1 cellular context compared by ENCODE assay signal in genomic region chr12:124884587-124885438, GRCh38.
A peak's percentile ranks its signal among the peaks of the same experiment; 100 is the strongest.
TF ChIP-seq lines count a peak whose summit lies in the region.

No MANE protein-coding gene starts in this region.

TF ChIP-seq in K562, 482 proteins besides CTCF, POLR2A, EP300 and RAD21 (continued from another document and continues in another):
- TF ChIP-seq LCOR (CRISPR knock-in tag; IDR thresholded peaks at IDR 0.05) (peak; percentile 63; the same call in 1 of the 2 replicates), TBL1XR1 (IDR thresholded peaks at IDR 0.05; ENCODE audit: low read length in 2 of 2) (peak; percentile 78 to 81; a peak in 3 of 4 replicates), CBFA2T3 (IDR thresholded peaks at IDR 0.05) (peak; percentile 98), HDAC2 (IDR thresholded peaks at IDR 0.05) (peak; percentile 83), SP1 (CRISPR knock-in tag; IDR thresholded peaks at IDR 0.05) (peak; percentile 71), ATF7 (IDR thresholded peaks at IDR 0.05) (peak; percentile 56; the same call in 1 of the 2 replicates), ILK (tag; IDR thresholded peaks at IDR 0.05; ENCODE audit: borderline replicate concordance, low read depth) (no peak), MTA2 (IDR thresholded peaks at IDR 0.05; ENCODE audit: low read depth) (peak; percentile 85), MYC (IDR thresholded peaks at IDR 0.05; ENCODE audit: low read depth, low read length) (peak; percentile 88), MYC (CRISPR knock-in tag; IDR thresholded peaks at IDR 0.05; ENCODE audit: borderline replicate concordance, low read depth) (no peak), OTX1 (CRISPR knock-in tag; IDR thresholded peaks at IDR 0.05) (no peak), FOXP4 (CRISPR knock-in tag; IDR thresholded peaks at IDR 0.05; ENCODE audit: borderline replicate concordance) (no peak), DMBX1 (CRISPR knock-in tag; IDR thresholded peaks at IDR 0.05; ENCODE audit: borderline replicate concordance) (peak; percentile 88), TAF1 (IDR thresholded peaks at IDR 0.05; ENCODE audit: control insufficient read depth, extremely low read depth, insufficient read depth, low read length, severe bottlenecking) (peak; percentile 27), NRF1 (conservative IDR thresholded peaks at IDR 0.05 in 1 of 2, IDR thresholded peaks at IDR 0.05 in 1 of 2) (peak; percentile 67 to 72), CEBPB (tag; IDR thresholded peaks at IDR 0.05) (no peak), NCOR1 (IDR thresholded peaks at IDR 0.05) (peak; percentile 93), TRIM24 (IDR thresholded peaks at IDR 0.05) (peak; percentile 88 to 93), PHB2 (IDR thresholded peaks at IDR 0.05; ENCODE audit: low read depth) (0 out of 2 replicates have a peak, but pooled peaks have one; percentile 32), TEAD4 (IDR thresholded peaks at IDR 0.05; ENCODE audit: low read length) (peak; percentile 96), TEAD4 (CRISPR knock-in tag; IDR thresholded peaks at IDR 0.05; ENCODE audit: borderline replicate concordance) (no peak), E4F1 (CRISPR knock-in tag; IDR thresholded peaks at IDR 0.05; ENCODE audit: borderline replicate concordance) (no peak), TCF3 (CRISPR knock-in tag; IDR thresholded peaks at IDR 0.05) (peak; percentile 98), UBTF (IDR thresholded peaks at IDR 0.05; ENCODE audit: borderline replicate concordance in 1 of 2, low read depth in 2 of 2, low read length in 2 of 2) (peak in 1 of 2 experiments; percentile 61; a peak in 1 of 4 replicates), NCOA6 (IDR thresholded peaks at IDR 0.05) (no peak), FOXK2 (conservative IDR thresholded peaks at IDR 0.05 in 1 of 2, IDR thresholded peaks at IDR 0.05 in 1 of 2; ENCODE audit: low read depth in 2 of 2) (0 out of 4 replicates have a peak, but pooled peaks of 1 of the 2 experiments have one; percentile 2), BCOR (IDR thresholded peaks at IDR 0.05) (peak; percentile 71), PKNOX1 (IDR thresholded peaks at IDR 0.05) (peak; percentile 79), ID3 (CRISPR knock-in tag; IDR thresholded peaks at IDR 0.05) (no peak), ID3 (tag; IDR thresholded peaks at IDR 0.05) (0 out of 2 replicates have a peak, but pooled peaks have one; percentile 19), SMAD4 (CRISPR knock-in tag; conservative IDR thresholded peaks at IDR 0.05) (peak; percentile 90), FOXM1 (IDR thresholded peaks at IDR 0.05; ENCODE audit: low read depth) (peak; percentile 68; the same call in 1 of the 2 replicates), FOXM1 (CRISPR knock-in tag; IDR thresholded peaks at IDR 0.05; ENCODE audit: low read depth) (no peak), POLR2AphosphoS5 (IDR thresholded peaks at IDR 0.05; ENCODE audit: control insufficient read depth, insufficient read depth, low read depth, low read length) (peak; percentile 94), ZKSCAN3 (CRISPR knock-in tag; IDR thresholded peaks at IDR 0.05) (no peak), CCNT2 (IDR thresholded peaks at IDR 0.05; ENCODE audit: borderline replicate concordance, extremely low read depth, insufficient read length, low read depth, low read length) (peak; percentile 63), NFIX (CRISPR knock-in tag; IDR thresholded peaks at IDR 0.05; ENCODE audit: low read depth) (no peak), ZNF316 (IDR thresholded peaks at IDR 0.05) (peak; percentile 97), ZNF655 (CRISPR knock-in tag; IDR thresholded peaks at IDR 0.05) (no peak), PTRF (tag; IDR thresholded peaks at IDR 0.05) (no peak), STAT5A (IDR thresholded peaks at IDR 0.05; ENCODE audit: borderline replicate concordance, low read length) (peak; percentile 83), MYNN (IDR thresholded peaks at IDR 0.05) (peak; percentile 84), MYNN (CRISPR knock-in tag; IDR thresholded peaks at IDR 0.05) (no peak), ARID3A (IDR thresholded peaks at IDR 0.05; ENCODE audit: borderline replicate concordance, low read depth, low read length) (peak; percentile 86; the same call in 1 of the 2 replicates), HNRNPLL (IDR thresholded peaks at IDR 0.05; ENCODE audit: low read depth, low read length, poor library complexity, severe bottlenecking) (no peak), C11orf30 (IDR thresholded peaks at IDR 0.05; ENCODE audit: low read depth) (peak; percentile 95), HEY1 (CRISPR knock-in tag; IDR thresholded peaks at IDR 0.05; ENCODE audit: borderline replicate concordance) (no peak), KDM5B (IDR thresholded peaks at IDR 0.05; ENCODE audit: insufficient replicate concordance, low read depth, low read length) (no peak), FOSL1 (tag; conservative IDR thresholded peaks at IDR 0.05) (peak; percentile 65), ARID1B (IDR thresholded peaks at IDR 0.05) (peak; percentile 97), SMARCA5 (IDR thresholded peaks at IDR 0.05) (0 out of 2 replicates have a peak, but pooled peaks have one; percentile 34), MECOM (CRISPR knock-in tag; IDR thresholded peaks at IDR 0.05) (peak; percentile 53; the same call in 1 of the 2 replicates), ESRRA (IDR thresholded peaks at IDR 0.05; ENCODE audit: borderline replicate concordance, low read depth) (no peak), USF1 (CRISPR knock-in tag; IDR thresholded peaks at IDR 0.05) (no peak), MNT (conservative IDR thresholded peaks at IDR 0.05) (peak in 1 of 2 experiments; percentile 82; a peak in 2 of 4 replicates), DEAF1 (CRISPR knock-in tag; IDR thresholded peaks at IDR 0.05) (no peak)
